Comparison of ENCODE assay signal across 8 cellular contexts in the genomic region with DNA sequence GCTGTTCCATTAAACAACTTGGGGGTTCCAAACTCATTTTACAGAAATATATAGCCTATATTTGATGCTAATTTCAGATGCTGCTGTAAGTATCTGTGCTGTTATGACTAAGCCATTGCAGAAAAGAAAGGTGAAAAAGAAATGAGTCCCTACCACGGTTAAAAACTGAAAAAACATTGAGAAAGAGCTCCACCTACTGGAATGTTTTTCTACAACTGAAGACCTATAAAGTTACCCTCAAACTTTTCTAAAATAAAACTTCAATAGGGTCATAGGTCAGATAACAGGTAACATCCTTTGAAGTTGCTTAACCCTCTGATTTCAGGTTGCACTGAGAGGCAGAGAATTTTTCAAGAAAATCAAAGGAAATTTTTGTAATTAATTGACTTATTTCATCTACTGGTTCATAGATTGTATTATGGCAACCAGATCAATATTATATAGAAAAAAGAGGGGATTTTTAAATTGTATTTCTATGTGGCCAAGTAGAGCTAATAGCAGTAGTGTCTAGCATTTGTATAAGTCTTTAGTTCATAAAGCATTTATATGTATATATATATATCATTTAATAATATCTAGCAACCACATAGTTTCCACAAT.
DNase-seq lines count a peak whose midpoint lies in the region; ATAC-seq, FAIRE-seq and TF ChIP-seq lines count a peak whose summit lies in the region.

No MANE protein-coding gene starts in this region.

- TF ChIP-seq EP300 in GM12878 (IDR thresholded peaks at IDR 0.05; ENCODE audit: borderline replicate concordance in 1 of 2, control insufficient read depth in 1 of 2, low read depth in 2 of 2, low read length in 2 of 2) (no peak), ovary (IDR thresholded peaks at IDR 0.05) (no peak)

- H3K9me3 Mint-ChIP-seq in CD4-positive, alpha-beta memory T cell = no peaks in the 10 kb centered on the region

- intact Hi-C loops in GM12878 (cut with micrococcal nuclease; ENCODE audit: unreplicated experiment) (no loop called here), ovary (cut with DNase I) (no loop called here)
- intact Hi-C loops in CD4-positive, alpha-beta memory T cell (cut with micrococcal nuclease) = no loop called here

- H3K79me2 ChIP-seq in GM12878 (ENCODE audit: control insufficient read depth, insufficient read depth, low read length) = no peaks in the 10 kb centered on the region

- BruUV-seq in GM12878 (replicated peaks; lab: Mats Ljungman, UMichigan) = no TSS peak

- DNase-seq in MV-4-11 (lab: John Stamatoyannopoulos, UW) = peak; percentile 6
- DNase-seq in GM12878 (ENCODE audit: low read depth, low spot score) = no peak
- no peak for DNase-seq in ovary
- no peak for DNase-seq in CD4-positive, alpha-beta memory T cell
- DNase-seq in 8988T = no peak
- no peak for DNase-seq in activated CD4-positive, alpha-beta T cell treated with anti-CD3 and anti-CD28 coated beads, Interleukin-2, amount 50 U/mL, for 4 hours

- H3K36me3 ChIP-seq in GM12878 (ENCODE audit: control insufficient read depth in 2 of 2, insufficient read depth in 2 of 2, low read length in 1 of 2) (no peaks in the 10 kb centered on the region), ovary (no peaks in the 10 kb centered on the region)
- no peaks in the 10 kb centered on the region for H3K36me3 ChIP-seq in CD4-positive, alpha-beta memory T cell (ENCODE audit: insufficient read depth, low read length)

- TF ChIP-seq POLR2A in GM12878 (IDR thresholded peaks at IDR 0.05; ENCODE audit: low read depth, low read length) (no peak), ovary (IDR thresholded peaks at IDR 0.05) (no peak)

- H4K20me1 ChIP-seq in GM12878 (ENCODE audit: control insufficient read depth, insufficient read depth) = no peaks in the 10 kb centered on the region

- POLR2A ChIA-PET in GM12878 (lab: Charles Lee) = no interaction called here
- POLR2A ChIA-PET in CD4-positive, alpha-beta memory T cell (lab: Charles Lee; ENCODE audit: partially characterized antibody) = no interaction called here

- RAD21 ChIA-PET in GM12878 (lab: Charles Lee; ENCODE audit: unreplicated experiment) = no interaction called here

- no peak overlapping the region for H3K27ac Mint-ChIP-seq in CD4-positive, alpha-beta memory T cell

- H3K27ac ChIP-seq in GM12878 (ENCODE audit: control insufficient read depth, insufficient read depth) (no peak overlapping the region), ovary (no peak overlapping the region)
- no peak overlapping the region for H3K27ac ChIP-seq in CD4-positive, alpha-beta memory T cell (ENCODE audit: low read depth, low read length)

- FAIRE-seq in G401.6 (lab: Jason Lieb, UNC) (peak; percentile 3), GM12878 (lab: Jason Lieb, UNC) (no peak)

- H3K27me3 ChIP-seq in GM12878 (replicated peaks in 1 of 2; ENCODE audit: control insufficient read depth in 2 of 2, insufficient read depth in 2 of 2, low read length in 1 of 2) (no peaks in the 10 kb centered on the region; a peak in 1 of 4 replicates), ovary (no peaks in the 10 kb centered on the region)
- no peaks in the 10 kb centered on the region for H3K27me3 ChIP-seq in CD4-positive, alpha-beta memory T cell (ENCODE audit: insufficient read depth, low read length)

- in situ Hi-C loops in GM12878 (cut with MboI) = no loop called here

- 0% methylated on average over 1 of the region's 1 CpG for WGBS in GM12878 (ENCODE audit: insufficient coverage, insufficient replicate concordance, low lambda C conversion rate, missing lambda C conversion rate)
- WGBS in ovary, 3 donors = 0 to 2% (median 0%) methylated on average over 1 of the region's 1 CpG

- H3K9ac ChIP-seq in GM12878 (ENCODE audit: control insufficient read depth, insufficient read depth, low read length) = no peak overlapping the region

- no peaks in the 10 kb centered on the region for H3K4me1 ChIP-seq in GM12878 (ENCODE audit: control insufficient read depth, insufficient read depth, low read length)
- H3K4me1 ChIP-seq in ovary (ENCODE audit: insufficient read depth) = no peaks in the 10 kb centered on the region
- H3K4me1 ChIP-seq in CD4-positive, alpha-beta memory T cell (ENCODE audit: insufficient read depth, low read length) = no peaks in the 10 kb centered on the region

- H3K4me1 Mint-ChIP-seq in CD4-positive, alpha-beta memory T cell = no peaks in the 10 kb centered on the region

- H3K4me3 ChIP-seq in GM12878 (no peak overlapping the region), ovary (no peak overlapping the region)
- no peak overlapping the region for H3K4me3 ChIP-seq in CD4-positive, alpha-beta memory T cell (ENCODE audit: low read length in 2 of 2)

- no peak overlapping the region for H3K4me3 Mint-ChIP-seq in CD4-positive, alpha-beta memory T cell

- CTCF ChIA-PET in GM12878 (lab: Yijun Ruan, JAX) = interaction anchor here (0.7 to 2.2 kb wide), 5 partner anchors 9 to 133 kb away, joined by 3 to 7 read pairs (median 3); no protein-coding TSS in a partner anchor
- CTCF ChIA-PET in CD4-positive, alpha-beta memory T cell (lab: Charles Lee; ENCODE audit: partially characterized antibody) = interaction anchor here (0.5 kb wide), 1 partner anchor 436 kb away, joined by 3 read pairs; no protein-coding TSS in a partner anchor

- peak; percentile 47 for TF ChIP-seq RAD21 in GM12878 (IDR thresholded peaks at IDR 0.05; ENCODE audit: insufficient read depth, low read depth, low read length)

- TF ChIP-seq CTCF in GM12878 (IDR thresholded peaks at IDR 0.05 in 2 of 3, conservative IDR thresholded peaks at IDR 0.05 in 1 of 3; ENCODE audit: control insufficient read depth in 2 of 3, extremely low read depth in 1 of 3, insufficient read depth in 1 of 3, low read depth in 3 of 3, low read length in 3 of 3) = peak; percentile 33 to 53 (median 52); a peak in 5 of 6 replicates
- TF ChIP-seq CTCF in ovary (IDR thresholded peaks at IDR 0.05) = peak in 2 of 3 donors; percentile 28 to 30

- no peaks in the 10 kb centered on the region for H3K27me3 Mint-ChIP-seq in CD4-positive, alpha-beta memory T cell

- ATAC-seq in GM21723 (IDR thresholded peaks at IDR 0.05; ENCODE audit: unreplicated experiment) = peak; percentile 54
- ATAC-seq in GM12878 = peak; percentile 76

- SMC1A ChIA-PET in GM12878 (lab: Charles Lee; ENCODE audit: uncharacterized antibody, unreplicated experiment) = interaction anchor here (0.7 to 1.2 kb wide), 3 partner anchors 12 to 1390 kb away, joined by 3 read pairs; no protein-coding TSS in a partner anchor

- no peak overlapping the region for H2AFZ ChIP-seq in GM12878 (ENCODE audit: control insufficient read depth, low read depth, low read length)

- no peak overlapping the region for H3K4me2 ChIP-seq in GM12878 (ENCODE audit: control insufficient read depth, insufficient read depth)

- no peaks in the 10 kb centered on the region for H3K36me3 Mint-ChIP-seq in CD4-positive, alpha-beta memory T cell

- H3K9me3 ChIP-seq in GM12878 (replicated peaks; ENCODE audit: control insufficient read depth, insufficient read depth, low read length) = no peaks in the 10 kb centered on the region
- no peaks in the 10 kb centered on the region for H3K9me3 ChIP-seq in ovary
- H3K9me3 ChIP-seq in CD4-positive, alpha-beta memory T cell (ENCODE audit: control insufficient read depth in 1 of 2, low read length in 2 of 2) = no peaks in the 10 kb centered on the region

TF ChIP-seq in GM12878, 131 proteins besides CTCF, POLR2A, EP300 and RAD21:
- TF ChIP-seq HDAC6 (IDR thresholded peaks at IDR 0.05; ENCODE audit: unreplicated experiment) (no peak), JUNB (IDR thresholded peaks at IDR 0.05) (peak; percentile 65), KDM1A (IDR thresholded peaks at IDR 0.05; ENCODE audit: borderline replicate concordance) (no peak), IRF4 (IDR thresholded peaks at IDR 0.05; ENCODE audit: low read depth, low read length) (peak; percentile 12; the same call in 1 of the 2 replicates), NR2C1 (IDR thresholded peaks at IDR 0.05) (peak; percentile 62), SMC3 (IDR thresholded peaks at IDR 0.05; ENCODE audit: borderline replicate concordance, low read length) (peak; percentile 15; the same call in 1 of the 2 replicates), EZH2 (IDR thresholded peaks at IDR 0.05; ENCODE audit: borderline replicate concordance, control insufficient read depth, low read depth, low read length) (no peak), NR2F1 (conservative IDR thresholded peaks at IDR 0.05) (peak; percentile 70), ZNF384 (IDR thresholded peaks at IDR 0.05; ENCODE audit: borderline replicate concordance, low read depth, low read length) (no peak)
